Comparison of ENCODE assay signal across 10 cellular contexts in genomic region chr10:15122477-15123030, GRCh38. TPM values are rescaled to one million over a fixed set of nuclear protein-coding genes. Genes with fewer than 3 reads are reported as not detected.
DNase-seq lines count a peak whose midpoint lies in the region; ATAC-seq, FAIRE-seq and TF ChIP-seq lines count a peak whose summit lies in the region.
"Had no signal": no experiment of that assay in that cellular context is flagged by ENCODE, and none has a peak within 500 bp of the region (broad histone marks: within the 10 kb centered on the region; RNA-seq: fewer than 3 reads in every experiment).

No MANE protein-coding gene starts in this region.

- H2AFZ ChIP-seq in keratinocyte (ENCODE audit: control insufficient read depth, low read length), result no peak overlapping the region

- no peaks in the 10 kb centered on the region for H4K20me1 ChIP-seq in keratinocyte (ENCODE audit: control insufficient read depth, extremely low read depth, insufficient read depth, low read length)

- peak overlapping the region; percentile 39 for H3K4me3 Mint-ChIP-seq in activated CD4-positive, alpha-beta T cell treated with anti-CD3 and anti-CD28 coated beads, Interleukin-2, amount 10 ng/mL, durations not matched to agents 24 days and 14 days

- H3K27ac Mint-ChIP-seq in activated CD4-positive, alpha-beta T cell treated with anti-CD3 and anti-CD28 coated beads, Interleukin-2, amount 10 ng/mL, durations not matched to agents 24 days and 14 days, result peak overlapping the region; percentile 84

- H3K4me2 ChIP-seq in keratinocyte (ENCODE audit: control insufficient read depth, extremely low read depth, insufficient read depth, low read depth, low read length), result no peak overlapping the region
- H3K4me2 ChIP-seq: A549 had no signal

- no peak for DNase-seq in activated CD4-positive, alpha-beta T cell treated with anti-CD3 and anti-CD28 coated beads, Interleukin-2, amount 10 ng/mL, durations not matched to agents 24 days and 14 days
- DNase-seq in activated CD4-positive, alpha-beta T cell treated with anti-CD3 and anti-CD28 coated beads, Interleukin-2, amount 50 U/mL, for 1 hour, result no peak
- no peak for DNase-seq in keratinocyte (ENCODE audit: low read depth, low spot score)
- no peak for DNase-seq in mesenteric fat pad (ENCODE audit: low spot score)
- no peak for DNase-seq in anterior cingulate cortex (lab: John Stamatoyannopoulos, UW)
- DNase-seq in stimulated activated CD4-positive, alpha-beta T cell treated with anti-CD3 and anti-CD28 coated beads, Interleukin-2, amount 100 ng/mL, for 24 hours, result no peak
- DNase-seq: gastrocnemius medialis had no signal

- TF ChIP-seq CTCF in keratinocyte (optimal IDR thresholded peaks at IDR 0.05 in 1 of 3, IDR thresholded peaks at IDR 0.05 in 1 of 3, conservative IDR thresholded peaks at IDR 0.05 in 1 of 3; ENCODE audit: extremely low read depth in 1 of 3, insufficient read depth in 2 of 3, low read length in 3 of 3), result no peak

- peak overlapping the region; percentile 72 for H3K27ac ChIP-seq in keratinocyte (ENCODE audit: control insufficient read depth, insufficient read depth, low read length)
- H3K27ac ChIP-seq: A549, gastrocnemius medialis had no signal

- H3K9me3 Mint-ChIP-seq in activated CD4-positive, alpha-beta T cell treated with anti-CD3 and anti-CD28 coated beads, Interleukin-2, amount 10 ng/mL, durations not matched to agents 24 days and 14 days, result no peaks in the 10 kb centered on the region

- intact Hi-C loops in activated CD4-positive, alpha-beta T cell treated with anti-CD3 and anti-CD28 coated beads, Interleukin-2, amount 10 ng/mL, durations not matched to agents 24 days and 14 days (cut with micrococcal nuclease), result loop anchor here (1.0 kb wide), 2 partner anchors 19 to 45 kb away; no protein-coding TSS in a partner anchor

- no peaks in the 10 kb centered on the region for H3K9me1 ChIP-seq in keratinocyte (ENCODE audit: control insufficient read depth, extremely low read depth, insufficient read depth, low read length)

- H3K36me3 Mint-ChIP-seq in activated CD4-positive, alpha-beta T cell treated with anti-CD3 and anti-CD28 coated beads, Interleukin-2, amount 10 ng/mL, durations not matched to agents 24 days and 14 days (ENCODE audit: low read depth), result peaks cover 46% of the 10 kb centered on the region

- no peaks in the 10 kb centered on the region for H3K79me2 ChIP-seq in keratinocyte (ENCODE audit: control insufficient read depth, insufficient read depth, low read length)

- H3K9me3 ChIP-seq in keratinocyte (ENCODE audit: control insufficient read depth, low read depth, low read length), result no peaks in the 10 kb centered on the region
- H3K9me3 ChIP-seq: A549, gastrocnemius medialis had no signal

- H3K27me3 ChIP-seq in keratinocyte (ENCODE audit: control insufficient read depth, extremely low read depth, insufficient read depth, low read length), result no peaks in the 10 kb centered on the region
- H3K27me3 ChIP-seq: gastrocnemius medialis had no signal

- no peak overlapping the region for H3K4me3 ChIP-seq in keratinocyte (ENCODE audit: control insufficient read depth in 2 of 3, extremely low read depth in 1 of 3, insufficient read depth in 2 of 3, low read depth in 1 of 3, low read length in 3 of 3)
- H3K4me3 ChIP-seq: A549, gastrocnemius medialis had no signal

- H3K9ac ChIP-seq in keratinocyte (ENCODE audit: control insufficient read depth, extremely low read depth, insufficient read depth, low read length), result no peak overlapping the region

- ATAC-seq in GM21717 (IDR thresholded peaks at IDR 0.05; ENCODE audit: unreplicated experiment), result peak; percentile 87
- ATAC-seq in HG03432 (IDR thresholded peaks at IDR 0.05; ENCODE audit: unreplicated experiment), result peak; percentile 92
- ATAC-seq: A549, gastrocnemius medialis had no signal

- peaks cover 22% of the 10 kb centered on the region for H3K4me1 Mint-ChIP-seq in activated CD4-positive, alpha-beta T cell treated with anti-CD3 and anti-CD28 coated beads, Interleukin-2, amount 10 ng/mL, durations not matched to agents 24 days and 14 days

- peaks cover 11 to 18% of the 10 kb centered on the region in 2 experiments for H3K36me3 ChIP-seq in keratinocyte (ENCODE audit: control insufficient read depth in 2 of 2, extremely low read depth in 1 of 2, insufficient read depth in 2 of 2, low read length in 2 of 2)

- no peak for FAIRE-seq in keratinocyte (lab: Jason Lieb, UNC)
- FAIRE-seq: A549 had no signal

- H3K4me1 ChIP-seq in keratinocyte (ENCODE audit: control insufficient read depth, extremely low read depth, insufficient read depth, low read length), result peaks cover 24% of the 10 kb centered on the region
- H3K4me1 ChIP-seq: gastrocnemius medialis had no signal

- H3K27me3 Mint-ChIP-seq in activated CD4-positive, alpha-beta T cell treated with anti-CD3 and anti-CD28 coated beads, Interleukin-2, amount 10 ng/mL, durations not matched to agents 24 days and 14 days, result no peaks in the 10 kb centered on the region

- dilution Hi-C loops in keratinocyte (cut with MboI; ENCODE audit: extremely low pct_ligation_motif_present, low sequenced_read_pairs), result no loop called here

RNA-seq across cellular contexts. Expression of gene RPP38, which starts 25.4 kb away (rescaled TPM):
- 22.6 and 23.3 TPM in 2 replicates for total RNA-seq in activated CD4-positive, alpha-beta T cell treated with anti-CD3 and anti-CD28 coated beads, Interleukin-2, amount 10 ng/mL, durations not matched to agents 24 days and 14 days
- polyA plus RNA-seq in keratinocyte, result 27.6 to 46.0 TPM (median 32.4 TPM) in 3 replicates
- polyA plus RNA-seq in keratinocyte (2011; ENCODE audit: low read depth), result 56.8 TPM
- polyA plus RNA-seq in keratinocyte (2011; cell fraction: cytosol; rRNA removed), result 39.0 and 54.1 TPM in 2 replicates
- 32.5 and 36.8 TPM in 2 replicates for polyA plus RNA-seq in keratinocyte (2011; cell fraction: nucleus; rRNA removed)
- polyA plus RNA-seq in keratinocyte (2012; ENCODE audit: low replicate concordance), result 24.5 and 26.3 TPM in 2 replicates
- 10.6 to 14.9 TPM (median 14.4 TPM) in 3 replicates for polyA minus RNA-seq in keratinocyte
- polyA minus RNA-seq in keratinocyte (2011; cell fraction: cytosol; rRNA and poly(A)+ RNA removed), result 15.2 TPM
- 4.0 and 8.5 TPM in 2 replicates for polyA minus RNA-seq in keratinocyte (2011; cell fraction: nucleus; rRNA and poly(A)+ RNA removed)
- total RNA-seq in mesenteric fat pad, result 7.7 TPM

RNA-seq across cellular contexts. Expression of gene ACBD7, which starts 34.0 kb away (rescaled TPM):
- total RNA-seq in activated CD4-positive, alpha-beta T cell treated with anti-CD3 and anti-CD28 coated beads, Interleukin-2, amount 10 ng/mL, durations not matched to agents 24 days and 14 days, result 1.0 and 1.3 TPM in 2 replicates
- polyA plus RNA-seq in keratinocyte, result 0.08 to 0.20 TPM in 2 of 3 replicates, not detected in the other
- not detected for polyA plus RNA-seq in keratinocyte (2011; ENCODE audit: low read depth)
- polyA plus RNA-seq in keratinocyte (2011; cell fraction: cytosol; rRNA removed), result 0.05 and 0.09 TPM in 2 replicates
- polyA plus RNA-seq in keratinocyte (2011; cell fraction: nucleus; rRNA removed), result not detected in 2 replicates
- polyA plus RNA-seq in keratinocyte (2012; ENCODE audit: low replicate concordance), result 0.10 TPM in 1 of 2 replicates, not detected in the other
- 0.26 TPM in 1 of 3 replicates, not detected in the others for polyA minus RNA-seq in keratinocyte
- not detected for polyA minus RNA-seq in keratinocyte (2011; cell fraction: cytosol; rRNA and poly(A)+ RNA removed)
- not detected in 2 replicates for polyA minus RNA-seq in keratinocyte (2011; cell fraction: nucleus; rRNA and poly(A)+ RNA removed)
- total RNA-seq in mesenteric fat pad, result 1.1 TPM
- total RNA-seq: gastrocnemius medialis had no signal

RNA-seq across cellular contexts. Expression of gene NMT2, which starts 45.9 kb away (rescaled TPM):
- 13.7 and 14.1 TPM in 2 replicates for total RNA-seq in activated CD4-positive, alpha-beta T cell treated with anti-CD3 and anti-CD28 coated beads, Interleukin-2, amount 10 ng/mL, durations not matched to agents 24 days and 14 days
- polyA plus RNA-seq in keratinocyte, result 6.7 to 19.1 TPM (median 9.9 TPM) in 3 replicates
- 22.5 TPM for polyA plus RNA-seq in keratinocyte (2011; ENCODE audit: low read depth)
- 10.4 and 12.8 TPM in 2 replicates for polyA plus RNA-seq in keratinocyte (2011; cell fraction: cytosol; rRNA removed)
- 14.5 and 15.4 TPM in 2 replicates for polyA plus RNA-seq in keratinocyte (2011; cell fraction: nucleus; rRNA removed)
- 18.5 and 18.8 TPM in 2 replicates for polyA plus RNA-seq in keratinocyte (2012; ENCODE audit: low replicate concordance)
- 3.6 to 9.4 TPM (median 6.0 TPM) in 3 replicates for polyA minus RNA-seq in keratinocyte
- 4.0 TPM for polyA minus RNA-seq in keratinocyte (2011; cell fraction: cytosol; rRNA and poly(A)+ RNA removed)
- 2.1 and 5.4 TPM in 2 replicates for polyA minus RNA-seq in keratinocyte (2011; cell fraction: nucleus; rRNA and poly(A)+ RNA removed)
- 127 TPM for total RNA-seq in mesenteric fat pad
